1 cellular context compared by ENCODE assay signal in the genomic region with DNA sequence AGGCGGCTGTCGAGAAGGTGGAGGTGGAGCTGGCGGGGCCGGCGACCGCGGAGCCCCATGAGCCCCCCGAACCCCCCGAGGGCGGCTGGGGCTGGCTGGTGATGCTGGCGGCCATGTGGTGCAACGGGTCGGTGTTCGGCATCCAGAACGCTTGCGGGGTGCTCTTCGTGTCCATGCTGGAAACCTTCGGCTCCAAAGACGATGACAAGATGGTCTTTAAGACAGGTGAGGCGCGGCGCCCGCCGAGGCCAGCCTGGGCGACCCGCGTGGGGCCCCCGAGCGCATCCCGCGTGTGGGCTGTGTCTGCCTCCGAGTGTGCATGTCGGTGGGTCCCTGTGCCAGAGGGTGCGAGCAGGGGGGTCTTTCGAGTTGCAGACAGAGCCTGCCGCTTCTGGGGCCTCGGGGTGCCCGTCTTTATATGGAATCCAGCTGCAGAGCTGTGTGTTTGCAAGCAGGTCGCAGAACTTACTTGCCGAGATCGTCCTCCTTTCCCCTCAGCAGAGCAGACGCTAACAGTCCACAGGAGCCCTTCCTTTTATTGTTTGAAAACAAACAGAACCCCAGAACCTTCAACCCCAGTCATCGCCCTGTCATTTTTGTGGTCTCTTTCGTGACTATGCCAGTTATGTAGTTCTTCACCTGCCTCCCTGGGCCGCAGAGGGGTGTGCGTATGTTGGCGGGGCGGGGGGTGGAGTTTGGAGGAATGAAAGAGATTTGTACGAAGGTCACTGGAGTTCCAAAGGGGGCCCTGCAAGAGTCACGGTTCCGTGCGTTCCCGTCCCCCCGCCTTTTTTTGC.
TF ChIP-seq lines count a peak whose summit lies in the region.

No MANE protein-coding gene starts in this region.

TF ChIP-seq in HEK293, 187 proteins besides CTCF, POLR2A, EP300 and RAD21 (continued from another document and continues in another):
- TF ChIP-seq, protein P1, sequence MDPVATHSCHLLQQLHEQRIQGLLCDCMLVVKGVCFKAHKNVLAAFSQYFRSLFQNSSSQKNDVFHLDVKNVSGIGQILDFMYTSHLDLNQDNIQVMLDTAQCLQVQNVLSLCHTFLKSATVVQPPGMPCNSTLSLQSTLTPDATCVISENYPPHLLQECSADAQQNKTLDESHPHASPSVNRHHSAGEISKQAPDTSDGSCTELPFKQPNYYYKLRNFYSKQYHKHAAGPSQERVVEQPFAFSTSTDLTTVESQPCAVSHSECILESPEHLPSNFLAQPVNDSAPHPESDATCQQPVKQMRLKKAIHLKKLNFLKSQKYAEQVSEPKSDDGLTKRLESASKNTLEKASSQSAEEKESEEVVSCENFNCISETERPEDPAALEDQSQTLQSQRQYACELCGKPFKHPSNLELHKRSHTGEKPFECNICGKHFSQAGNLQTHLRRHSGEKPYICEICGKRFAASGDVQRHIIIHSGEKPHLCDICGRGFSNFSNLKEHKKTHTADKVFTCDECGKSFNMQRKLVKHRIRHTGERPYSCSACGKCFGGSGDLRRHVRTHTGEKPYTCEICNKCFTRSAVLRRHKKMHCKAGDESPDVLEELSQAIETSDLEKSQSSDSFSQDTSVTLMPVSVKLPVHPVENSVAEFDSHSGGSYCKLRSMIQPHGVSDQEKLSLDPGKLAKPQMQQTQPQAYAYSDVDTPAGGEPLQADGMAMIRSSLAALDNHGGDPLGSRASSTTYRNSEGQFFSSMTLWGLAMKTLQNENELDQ (tag by site-specific recombination; IDR thresholded peaks at IDR 0.05; ENCODE audit: low read depth) = no peak
- TF ChIP-seq SCRT2 (tag by site-specific recombination; IDR thresholded peaks at IDR 0.05) = no peak
- no peak for TF ChIP-seq ZNF48 (tag by site-specific recombination; IDR thresholded peaks at IDR 0.05)
- TF ChIP-seq ZNF175 (tag by site-specific recombination; IDR thresholded peaks at IDR 0.05) = no peak
- TF ChIP-seq, protein P2, sequence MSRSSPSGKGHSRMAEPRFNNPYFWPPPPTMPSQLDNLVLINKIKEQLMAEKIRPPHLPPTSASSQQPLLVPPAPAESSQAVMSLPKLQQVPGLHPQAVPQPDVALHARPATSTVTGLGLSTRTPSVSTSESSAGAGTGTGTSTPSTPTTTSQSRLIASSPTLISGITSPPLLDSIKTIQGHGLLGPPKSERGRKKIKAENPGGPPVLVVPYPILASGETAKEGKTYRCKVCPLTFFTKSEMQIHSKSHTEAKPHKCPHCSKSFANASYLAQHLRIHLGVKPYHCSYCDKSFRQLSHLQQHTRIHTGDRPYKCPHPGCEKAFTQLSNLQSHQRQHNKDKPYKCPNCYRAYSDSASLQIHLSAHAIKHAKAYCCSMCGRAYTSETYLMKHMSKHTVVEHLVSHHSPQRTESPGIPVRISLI (tag by site-specific recombination; IDR thresholded peaks at IDR 0.05) = no peak
- peak; percentile 86 for TF ChIP-seq GLIS2 (tag by site-specific recombination; IDR thresholded peaks at IDR 0.05)
- TF ChIP-seq, protein P3, sequence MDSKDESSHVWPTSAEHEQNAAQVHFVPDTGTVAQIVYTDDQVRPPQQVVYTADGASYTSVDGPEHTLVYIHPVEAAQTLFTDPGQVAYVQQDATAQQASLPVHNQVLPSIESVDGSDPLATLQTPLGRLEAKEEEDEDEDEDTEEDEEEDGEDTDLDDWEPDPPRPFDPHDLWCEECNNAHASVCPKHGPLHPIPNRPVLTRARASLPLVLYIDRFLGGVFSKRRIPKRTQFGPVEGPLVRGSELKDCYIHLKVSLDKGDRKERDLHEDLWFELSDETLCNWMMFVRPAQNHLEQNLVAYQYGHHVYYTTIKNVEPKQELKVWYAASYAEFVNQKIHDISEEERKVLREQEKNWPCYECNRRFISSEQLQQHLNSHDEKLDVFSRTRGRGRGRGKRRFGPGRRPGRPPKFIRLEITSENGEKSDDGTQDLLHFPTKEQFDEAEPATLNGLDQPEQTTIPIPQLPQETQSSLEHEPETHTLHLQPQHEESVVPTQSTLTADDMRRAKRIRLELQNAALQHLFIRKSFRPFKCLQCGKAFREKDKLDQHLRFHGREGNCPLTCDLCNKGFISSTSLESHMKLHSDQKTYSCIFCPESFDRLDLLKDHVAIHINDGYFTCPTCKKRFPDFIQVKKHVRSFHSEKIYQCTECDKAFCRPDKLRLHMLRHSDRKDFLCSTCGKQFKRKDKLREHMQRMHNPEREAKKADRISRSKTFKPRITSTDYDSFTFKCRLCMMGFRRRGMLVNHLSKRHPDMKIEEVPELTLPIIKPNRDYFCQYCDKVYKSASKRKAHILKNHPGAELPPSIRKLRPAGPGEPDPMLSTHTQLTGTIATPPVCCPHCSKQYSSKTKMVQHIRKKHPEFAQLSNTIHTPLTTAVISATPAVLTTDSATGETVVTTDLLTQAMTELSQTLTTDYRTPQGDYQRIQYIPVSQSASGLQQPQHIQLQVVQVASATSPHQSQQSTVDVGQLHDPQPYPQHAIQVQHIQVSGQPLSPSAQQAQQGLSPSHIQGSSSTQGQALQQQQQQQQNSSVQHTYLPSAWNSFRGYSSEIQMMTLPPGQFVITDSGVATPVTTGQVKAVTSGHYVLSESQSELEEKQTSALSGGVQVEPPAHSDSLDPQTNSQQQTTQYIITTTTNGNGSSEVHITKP (tag by site-specific recombination; IDR thresholded peaks at IDR 0.05) = peak; percentile 76
- no peak for TF ChIP-seq ZNF585B (tag by site-specific recombination; IDR thresholded peaks at IDR 0.05)
- no peak for TF ChIP-seq ZNF211 (tag by site-specific recombination; IDR thresholded peaks at IDR 0.05; ENCODE audit: low read depth)
- no peak for TF ChIP-seq ZNF292 (tag by site-specific recombination; IDR thresholded peaks at IDR 0.05; ENCODE audit: borderline replicate concordance, low read depth)
- no peak for TF ChIP-seq ZNF341 (tag by site-specific recombination; IDR thresholded peaks at IDR 0.05; ENCODE audit: low read depth)
- TF ChIP-seq ZNF626 (tag by site-specific recombination; IDR thresholded peaks at IDR 0.05) = no peak
- no peak for TF ChIP-seq ZSCAN23 (tag by site-specific recombination; IDR thresholded peaks at IDR 0.05)
- no peak for TF ChIP-seq YY1 (tag by site-specific recombination; IDR thresholded peaks at IDR 0.05)
- no peak for TF ChIP-seq ZNF16 (tag by site-specific recombination; IDR thresholded peaks at IDR 0.05; ENCODE audit: low read depth)
- no peak for TF ChIP-seq ZNF133 (tag by site-specific recombination; IDR thresholded peaks at IDR 0.05)
- no peak for TF ChIP-seq MEIS1 (CRISPR knock-in tag; IDR thresholded peaks at IDR 0.05; ENCODE audit: borderline replicate concordance)
- TF ChIP-seq ZNF560 (tag by site-specific recombination; IDR thresholded peaks at IDR 0.05; ENCODE audit: borderline replicate concordance) = no peak
- no peak for TF ChIP-seq OVOL3 (tag by site-specific recombination; IDR thresholded peaks at IDR 0.05)
- no peak for TF ChIP-seq HOXC10 (CRISPR knock-in tag; IDR thresholded peaks at IDR 0.05)
- TF ChIP-seq GLI4 (tag by site-specific recombination; IDR thresholded peaks at IDR 0.05) = no peak
- TF ChIP-seq, protein P4, sequence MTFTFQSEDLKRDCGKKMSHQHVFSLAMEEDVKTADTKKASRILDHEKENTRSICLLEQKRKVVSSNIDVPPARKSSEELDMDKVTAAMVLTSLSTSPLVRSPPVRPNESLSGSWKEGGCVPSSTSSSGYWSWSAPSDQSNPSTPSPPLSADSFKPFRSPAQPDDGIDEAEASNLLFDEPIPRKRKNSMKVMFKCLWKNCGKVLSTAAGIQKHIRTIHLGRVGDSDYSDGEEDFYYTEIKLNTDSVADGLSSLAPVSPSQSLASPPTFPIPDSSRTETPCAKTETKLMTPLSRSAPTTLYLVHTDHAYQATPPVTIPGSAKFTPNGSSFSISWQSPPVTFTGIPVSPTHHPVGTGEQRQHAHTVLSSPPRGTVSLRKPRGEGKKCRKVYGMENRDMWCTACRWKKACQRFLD (tag by site-specific recombination; IDR thresholded peaks at IDR 0.05) = no peak
- TF ChIP-seq ZNF529 (tag by site-specific recombination; IDR thresholded peaks at IDR 0.05; ENCODE audit: insufficient replicate concordance) = no peak
- no peak for TF ChIP-seq ZNF138 (tag by site-specific recombination; IDR thresholded peaks at IDR 0.05; ENCODE audit: borderline replicate concordance)
- TF ChIP-seq HOXA7 (CRISPR knock-in tag; IDR thresholded peaks at IDR 0.05; ENCODE audit: borderline replicate concordance) = no peak
- TF ChIP-seq ZNF266 (tag by site-specific recombination; IDR thresholded peaks at IDR 0.05; ENCODE audit: low read depth) = no peak
- TF ChIP-seq IKZF3 (tag by site-specific recombination; IDR thresholded peaks at IDR 0.05) = no peak
- TF ChIP-seq ZNF426 (tag by site-specific recombination; IDR thresholded peaks at IDR 0.05) = no peak
- TF ChIP-seq MZF1 (tag by site-specific recombination; IDR thresholded peaks at IDR 0.05; ENCODE audit: borderline replicate concordance) = no peak
- no peak for TF ChIP-seq ZNF416 (tag by site-specific recombination; IDR thresholded peaks at IDR 0.05)
- no peak for TF ChIP-seq ZNF629 (tag by site-specific recombination; IDR thresholded peaks at IDR 0.05)
- TF ChIP-seq, protein P5, sequence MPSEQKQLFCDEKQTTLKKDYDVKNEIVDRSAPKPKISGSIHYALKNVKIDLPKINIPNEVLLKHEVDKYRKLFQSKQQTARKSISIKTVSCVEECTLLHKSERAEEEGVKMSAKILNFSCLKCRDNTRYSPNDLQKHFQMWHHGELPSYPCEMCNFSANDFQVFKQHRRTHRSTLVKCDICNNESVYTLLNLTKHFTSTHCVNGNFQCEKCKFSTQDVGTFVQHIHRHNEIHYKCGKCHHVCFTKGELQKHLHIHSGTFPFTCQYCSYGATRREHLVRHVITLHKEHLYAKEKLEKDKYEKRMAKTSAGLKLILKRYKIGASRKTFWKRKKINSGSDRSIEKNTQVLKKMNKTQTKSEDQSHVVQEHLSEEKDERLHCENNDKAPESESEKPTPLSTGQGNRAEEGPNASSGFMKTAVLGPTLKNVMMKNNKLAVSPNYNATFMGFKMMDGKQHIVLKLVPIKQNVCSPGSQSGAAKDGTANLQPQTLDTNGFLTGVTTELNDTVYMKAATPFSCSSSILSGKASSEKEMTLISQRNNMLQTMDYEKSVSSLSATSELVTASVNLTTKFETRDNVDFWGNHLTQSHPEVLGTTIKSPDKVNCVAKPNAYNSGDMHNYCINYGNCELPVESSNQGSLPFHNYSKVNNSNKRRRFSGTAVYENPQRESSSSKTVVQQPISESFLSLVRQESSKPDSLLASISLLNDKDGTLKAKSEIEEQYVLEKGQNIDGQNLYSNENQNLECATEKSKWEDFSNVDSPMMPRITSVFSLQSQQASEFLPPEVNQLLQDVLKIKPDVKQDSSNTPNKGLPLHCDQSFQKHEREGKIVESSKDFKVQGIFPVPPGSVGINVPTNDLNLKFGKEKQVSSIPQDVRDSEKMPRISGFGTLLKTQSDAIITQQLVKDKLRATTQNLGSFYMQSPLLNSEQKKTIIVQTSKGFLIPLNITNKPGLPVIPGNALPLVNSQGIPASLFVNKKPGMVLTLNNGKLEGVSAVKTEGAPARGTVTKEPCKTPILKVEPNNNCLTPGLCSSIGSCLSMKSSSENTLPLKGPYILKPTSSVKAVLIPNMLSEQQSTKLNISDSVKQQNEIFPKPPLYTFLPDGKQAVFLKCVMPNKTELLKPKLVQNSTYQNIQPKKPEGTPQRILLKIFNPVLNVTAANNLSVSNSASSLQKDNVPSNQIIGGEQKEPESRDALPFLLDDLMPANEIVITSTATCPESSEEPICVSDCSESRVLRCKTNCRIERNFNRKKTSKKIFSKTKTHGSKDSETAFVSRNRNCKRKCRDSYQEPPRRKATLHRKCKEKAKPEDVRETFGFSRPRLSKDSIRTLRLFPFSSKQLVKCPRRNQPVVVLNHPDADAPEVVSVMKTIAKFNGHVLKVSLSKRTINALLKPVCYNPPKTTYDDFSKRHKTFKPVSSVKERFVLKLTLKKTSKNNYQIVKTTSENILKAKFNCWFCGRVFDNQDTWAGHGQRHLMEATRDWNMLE (tag by site-specific recombination; conservative IDR thresholded peaks at IDR 0.05; ENCODE audit: low read depth) = no peak
- no peak for TF ChIP-seq ZNF623 (tag by site-specific recombination; IDR thresholded peaks at IDR 0.05)
- TF ChIP-seq TRIM28 (IDR thresholded peaks at IDR 0.05; ENCODE audit: borderline replicate concordance, low read length) = no peak
- no peak for TF ChIP-seq ZNF302 (tag by site-specific recombination; IDR thresholded peaks at IDR 0.05; ENCODE audit: low read depth)
- TF ChIP-seq ZNF394 (tag by site-specific recombination; IDR thresholded peaks at IDR 0.05; ENCODE audit: borderline replicate concordance) = no peak; the same call in 1 of the 2 replicates
- no peak for TF ChIP-seq ZNF561 (tag by site-specific recombination; IDR thresholded peaks at IDR 0.05; ENCODE audit: borderline replicate concordance)
- TF ChIP-seq, protein P6, sequence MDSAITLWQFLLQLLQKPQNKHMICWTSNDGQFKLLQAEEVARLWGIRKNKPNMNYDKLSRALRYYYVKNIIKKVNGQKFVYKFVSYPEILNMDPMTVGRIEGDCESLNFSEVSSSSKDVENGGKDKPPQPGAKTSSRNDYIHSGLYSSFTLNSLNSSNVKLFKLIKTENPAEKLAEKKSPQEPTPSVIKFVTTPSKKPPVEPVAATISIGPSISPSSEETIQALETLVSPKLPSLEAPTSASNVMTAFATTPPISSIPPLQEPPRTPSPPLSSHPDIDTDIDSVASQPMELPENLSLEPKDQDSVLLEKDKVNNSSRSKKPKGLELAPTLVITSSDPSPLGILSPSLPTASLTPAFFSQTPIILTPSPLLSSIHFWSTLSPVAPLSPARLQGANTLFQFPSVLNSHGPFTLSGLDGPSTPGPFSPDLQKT (IDR thresholded peaks at IDR 0.05; ENCODE audit: borderline replicate concordance, low read depth, low read length) = no peak
- no peak for TF ChIP-seq ZNF184 (tag by site-specific recombination; IDR thresholded peaks at IDR 0.05)
- TF ChIP-seq, protein P7, sequence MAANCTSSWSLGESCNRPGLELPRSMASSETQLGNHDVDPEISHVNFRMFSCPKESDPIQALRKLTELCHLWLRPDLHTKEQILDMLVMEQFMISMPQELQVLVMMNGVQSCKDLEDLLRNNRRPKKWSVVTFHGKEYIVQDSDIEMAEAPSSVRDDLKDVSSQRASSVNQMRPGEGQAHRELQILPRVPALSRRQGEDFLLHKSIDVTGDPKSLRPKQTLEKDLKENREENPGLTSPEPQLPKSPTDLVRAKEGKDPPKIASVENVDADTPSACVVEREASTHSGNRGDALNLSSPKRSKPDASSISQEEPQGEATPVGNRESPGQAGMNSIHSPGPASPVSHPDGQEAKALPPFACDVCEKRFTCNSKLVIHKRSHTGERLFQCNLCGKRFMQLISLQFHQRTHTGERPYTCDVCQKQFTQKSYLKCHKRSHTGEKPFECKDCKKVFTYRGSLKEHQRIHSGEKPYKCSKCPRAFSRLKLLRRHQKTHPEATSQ (tag by site-specific recombination; IDR thresholded peaks at IDR 0.05) = no peak
- TF ChIP-seq ZNF239 (tag by site-specific recombination; IDR thresholded peaks at IDR 0.05) = no peak
- TF ChIP-seq GLIS1 (tag by site-specific recombination; IDR thresholded peaks at IDR 0.05) = 0 out of 2 replicates have a peak, but pooled peaks have one; percentile 23
- TF ChIP-seq ZNF274 (IDR thresholded peaks at IDR 0.05; ENCODE audit: low read length) = no peak
- TF ChIP-seq ZNF274 (tag by site-specific recombination; IDR thresholded peaks at IDR 0.05; ENCODE audit: borderline replicate concordance) = no peak
- no peak for TF ChIP-seq ZNF121 (tag by site-specific recombination; IDR thresholded peaks at IDR 0.05)
- no peak for TF ChIP-seq SCRT1 (tag by site-specific recombination; IDR thresholded peaks at IDR 0.05; ENCODE audit: borderline replicate concordance)
- no peak for TF ChIP-seq ZNF521 (tag by site-specific recombination; IDR thresholded peaks at IDR 0.05)
- TF ChIP-seq KLF10 (tag by site-specific recombination; IDR thresholded peaks at IDR 0.05) = peak; percentile 27; the same call in 1 of the 2 replicates
- TF ChIP-seq, protein P8, sequence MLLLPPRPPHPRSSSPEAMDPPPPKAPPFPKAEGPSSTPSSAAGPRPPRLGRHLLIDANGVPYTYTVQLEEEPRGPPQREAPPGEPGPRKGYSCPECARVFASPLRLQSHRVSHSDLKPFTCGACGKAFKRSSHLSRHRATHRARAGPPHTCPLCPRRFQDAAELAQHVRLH (tag by site-specific recombination; IDR thresholded peaks at IDR 0.05) = no peak
- no peak for TF ChIP-seq ZNF837 (tag by site-specific recombination; IDR thresholded peaks at IDR 0.05)
